Comparison of ENCODE assay signal across 1 cellular context in the genomic region with DNA sequence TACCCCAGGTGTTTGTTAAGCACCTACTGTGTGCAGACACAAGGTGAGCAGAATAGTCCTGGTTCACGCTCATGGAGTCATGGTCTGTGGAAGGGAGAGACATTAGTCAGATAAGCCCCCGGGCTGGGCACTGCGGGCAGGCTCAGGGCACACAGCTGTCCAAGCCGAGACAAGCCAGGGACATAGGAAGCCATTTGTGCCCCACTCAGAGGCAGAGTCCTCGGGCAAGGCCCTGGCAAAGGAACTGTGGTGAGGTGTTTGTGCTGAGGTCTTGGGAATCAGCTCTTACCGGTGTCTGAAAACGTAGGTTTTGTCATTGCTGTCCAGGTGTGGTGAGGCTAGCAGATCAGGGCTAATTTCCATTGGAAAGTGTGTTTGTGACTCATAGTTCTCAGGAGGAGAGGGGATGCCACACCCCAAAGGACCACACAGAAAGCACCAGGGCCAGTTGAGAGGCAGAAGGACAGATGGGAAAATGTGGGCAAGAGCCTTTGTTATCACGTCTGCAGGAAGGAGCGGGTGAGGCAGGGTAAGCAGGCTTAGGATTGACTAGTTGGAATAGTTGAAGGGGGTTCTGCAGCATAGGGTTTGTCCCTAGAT.
TF ChIP-seq lines count a peak whose summit lies in the region.

No MANE protein-coding gene starts in this region.

TF ChIP-seq in GM23338, 12 proteins besides CTCF, POLR2A, EP300 and RAD21 (continued from another document):
- TF ChIP-seq, protein P1, sequence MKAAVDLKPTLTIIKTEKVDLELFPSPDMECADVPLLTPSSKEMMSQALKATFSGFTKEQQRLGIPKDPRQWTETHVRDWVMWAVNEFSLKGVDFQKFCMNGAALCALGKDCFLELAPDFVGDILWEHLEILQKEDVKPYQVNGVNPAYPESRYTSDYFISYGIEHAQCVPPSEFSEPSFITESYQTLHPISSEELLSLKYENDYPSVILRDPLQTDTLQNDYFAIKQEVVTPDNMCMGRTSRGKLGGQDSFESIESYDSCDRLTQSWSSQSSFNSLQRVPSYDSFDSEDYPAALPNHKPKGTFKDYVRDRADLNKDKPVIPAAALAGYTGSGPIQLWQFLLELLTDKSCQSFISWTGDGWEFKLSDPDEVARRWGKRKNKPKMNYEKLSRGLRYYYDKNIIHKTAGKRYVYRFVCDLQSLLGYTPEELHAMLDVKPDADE (IDR thresholded peaks at IDR 0.05), result no peak
